Comparison of ENCODE assay signal across 11 cellular contexts in the genomic region with DNA sequence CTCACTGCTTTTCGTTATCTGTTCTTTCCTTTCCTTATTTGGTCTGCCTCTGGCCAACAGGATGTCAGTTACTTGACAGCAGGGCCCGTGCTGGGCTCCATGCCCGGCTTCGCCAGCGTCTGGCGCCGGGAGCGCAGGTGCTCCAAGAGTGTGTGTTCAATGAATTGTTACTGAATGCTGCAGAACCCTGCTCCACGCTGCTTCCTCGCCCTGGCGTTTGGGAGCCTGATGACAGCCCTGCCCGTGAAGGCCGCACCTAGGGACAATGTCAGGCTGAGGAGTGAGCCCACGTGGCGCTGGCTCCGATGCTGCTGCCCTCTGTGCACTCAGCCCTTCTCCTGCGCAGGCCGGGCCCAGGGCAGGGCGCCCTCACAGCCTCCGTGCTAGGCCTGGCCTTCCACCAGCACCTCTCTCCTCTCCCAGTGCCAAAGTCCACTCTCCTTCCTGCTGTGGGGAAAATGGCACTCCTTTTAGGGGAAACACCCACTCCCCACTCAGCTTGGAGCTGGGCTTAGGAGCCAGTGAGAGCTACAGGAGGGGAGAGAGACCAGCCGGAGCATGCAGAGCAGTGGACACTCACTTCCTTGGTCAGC. TPM values are rescaled to one million over a fixed set of nuclear protein-coding genes. Genes with fewer than 3 reads are reported as not detected.
A peak's percentile ranks its signal among the peaks of the same experiment; 100 is the strongest.
DNase-seq lines count a peak whose midpoint lies in the region; ATAC-seq and TF ChIP-seq lines count a peak whose summit lies in the region.
"Had no signal": no experiment of that assay in that cellular context is flagged by ENCODE, and none has a peak within 500 bp of the region (broad histone marks: within the 10 kb centered on the region; RNA-seq: fewer than 3 reads in every experiment).

No MANE protein-coding gene starts in this region.

- H3K27ac ChIP-seq in HEK293 (ENCODE audit: extremely low read depth, low read depth, low read length) (no peak overlapping the region), Peyer's patch (peak overlapping the region in 3 of 4 donors; percentile 36 to 68 (median 52)), foreskin keratinocyte (no peak overlapping the region), psoas muscle (no peak overlapping the region)

- H3K9me3 ChIP-seq in HEK293 (ENCODE audit: control insufficient read depth, insufficient read depth, low read depth, low read length) (no peaks in the 10 kb centered on the region), Peyer's patch (no peaks in the 10 kb centered on the region), psoas muscle (no peaks in the 10 kb centered on the region)

- peaks cover 0 to 3% of the 10 kb centered on the region in 2 experiments; a peak in 1 of 3 replicates for H3K36me3 ChIP-seq in HEK293 (ENCODE audit: control insufficient read depth in 2 of 2, insufficient read depth in 1 of 2, low read length in 2 of 2)
- no peaks in the 10 kb centered on the region for H3K36me3 ChIP-seq in Peyer's patch
- H3K36me3 ChIP-seq in psoas muscle (ENCODE audit: insufficient read depth in 1 of 2, low read depth in 1 of 2), result no peaks in the 10 kb centered on the region

- peak in 2 of 3 donors; percentile 77 to 86 for DNase-seq in Peyer's patch
- peak in 1 of 2 donors; percentile 10 for DNase-seq in foreskin keratinocyte
- no peak for DNase-seq in psoas muscle
- no peak for DNase-seq in nucleus accumbens (lab: John Stamatoyannopoulos, UW)
- no peak for DNase-seq in middle frontal gyrus (ENCODE audit: extremely low spot score, low spot score)
- DNase-seq: amygdala; stimulated activated CD4-positive, alpha-beta T cell treated with anti-CD3 and anti-CD28 coated beads, Interleukin-1b, Interleukin-23, amount 100 ng/mL, for 48 hours; T1000 had no signal

- POLR2A ChIA-PET in HEK293 (lab: Yijun Ruan, JAX), result no interaction called here

- CTCF ChIA-PET in HEK293 (lab: Yijun Ruan, JAX), result interaction anchor here (8.0 kb wide), 1 partner anchor 11 kb away, joined by 67 read pairs; no protein-coding TSS in a partner anchor

- no peak for TF ChIP-seq CTCF in HEK293 (tag by site-specific recombination; IDR thresholded peaks at IDR 0.05)
- TF ChIP-seq CTCF in Peyer's patch (IDR thresholded peaks at IDR 0.05), result peak in 2 of 6 experiments; percentile 19 to 23
- no peak for TF ChIP-seq CTCF in foreskin keratinocyte (conservative IDR thresholded peaks at IDR 0.05)
- no peak for TF ChIP-seq CTCF in psoas muscle (IDR thresholded peaks at IDR 0.05)

- H3K27me3 ChIP-seq in Peyer's patch, result no peaks in the 10 kb centered on the region
- H3K27me3 ChIP-seq in foreskin keratinocyte, result no peaks in the 10 kb centered on the region
- no peaks in the 10 kb centered on the region for H3K27me3 ChIP-seq in psoas muscle (ENCODE audit: insufficient read depth in 3 of 3, low read length in 2 of 3)

- no peak overlapping the region for H3K4me3 ChIP-seq in HEK293 (ENCODE audit: low read depth, low read length)
- no peak overlapping the region for H3K4me3 ChIP-seq in Peyer's patch
- H3K4me3 ChIP-seq in psoas muscle, result no peak overlapping the region

- intact Hi-C loops in psoas muscle (cut with DNase I), result no loop called here

- no peak for TF ChIP-seq POLR2A in Peyer's patch (IDR thresholded peaks at IDR 0.05)

- H3K4me1 ChIP-seq in HEK293 (ENCODE audit: control insufficient read depth, insufficient read depth, low read length) (no peaks in the 10 kb centered on the region), Peyer's patch (peaks cover 6 to 32% (median 14%) of the 10 kb centered on the region in 4 donors), foreskin keratinocyte (no peaks in the 10 kb centered on the region), psoas muscle (peaks cover 2% of the 10 kb centered on the region)

- WGBS in psoas muscle, 3 donors, result 29 to 44% (median 42%) methylated on average over 20 to 21 of the region's 21 CpGs

- ATAC-seq in foreskin keratinocyte (peak; percentile 32), psoas muscle (peak; percentile 52 to 60 (median 58)), GM21381 (IDR thresholded peaks at IDR 0.05; ENCODE audit: unreplicated experiment) (no peak), HG03442 (IDR thresholded peaks at IDR 0.05; ENCODE audit: unreplicated experiment) (no peak)

TF ChIP-seq in HEK293, 187 proteins besides CTCF, POLR2A, EP300 and RAD21:
- no peak for TF ChIP-seq ZNF610 (tag by site-specific recombination; IDR thresholded peaks at IDR 0.05; ENCODE audit: borderline replicate concordance)
- TF ChIP-seq, protein P1, sequence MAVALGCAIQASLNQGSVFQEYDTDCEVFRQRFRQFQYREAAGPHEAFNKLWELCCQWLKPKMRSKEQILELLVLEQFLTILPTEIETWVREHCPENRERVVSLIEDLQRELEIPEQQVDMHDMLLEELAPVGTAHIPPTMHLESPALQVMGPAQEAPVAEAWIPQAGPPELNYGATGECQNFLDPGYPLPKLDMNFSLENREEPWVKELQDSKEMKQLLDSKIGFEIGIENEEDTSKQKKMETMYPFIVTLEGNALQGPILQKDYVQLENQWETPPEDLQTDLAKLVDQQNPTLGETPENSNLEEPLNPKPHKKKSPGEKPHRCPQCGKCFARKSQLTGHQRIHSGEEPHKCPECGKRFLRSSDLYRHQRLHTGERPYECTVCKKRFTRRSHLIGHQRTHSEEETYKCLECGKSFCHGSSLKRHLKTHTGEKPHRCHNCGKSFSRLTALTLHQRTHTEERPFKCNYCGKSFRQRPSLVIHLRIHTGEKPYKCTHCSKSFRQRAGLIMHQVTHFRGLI (tag by site-specific recombination; IDR thresholded peaks at IDR 0.05), result peak; percentile 67
- TF ChIP-seq KLF10 (tag by site-specific recombination; IDR thresholded peaks at IDR 0.05), result no peak
TF ChIP-seq in HEK293: peak in this region for 1.

RNA-seq across cellular contexts. Expression of gene ACBD3, which starts 51.4 kb away (rescaled TPM):
- total RNA-seq in Peyer's patch, result 10 to 100 TPM; 24.1 to 36.3 (median 32.8) TPM
- total RNA-seq in foreskin keratinocyte, result 39.7 and 41.5 TPM in 2 replicates
- 12.3 and 13.2 TPM in 2 replicates for polyA plus RNA-seq in foreskin keratinocyte
- total RNA-seq in psoas muscle, result 10 to 100 TPM; 27.5 to 35.0 (median 29.4) TPM
- 10 to 100 TPM; 13.4 to 32.4 (median 21.7) TPM for polyA plus RNA-seq in psoas muscle

Comparison
In these comparisons a context has a peak if more than half of its experiments do, and no peak if none do; other contexts are left out.
1. H3K27ac ChIP-seq: peak in Peyer's patch (3 of 4); none in HEK293 (single experiment), foreskin keratinocyte (single experiment) and psoas muscle (single experiment).
2. DNase-seq: peak in Peyer's patch (2 of 3); none in psoas muscle (0 of 2), nucleus accumbens (0 of 56) and middle frontal gyrus (single experiment).
3. ATAC-seq: peak in foreskin keratinocyte (single experiment) and psoas muscle (4 of 4); none in GM21381 (single experiment) and HG03442 (single experiment).